ENCODE assay signal across 8 cellular contexts in genomic region chr3:152372633-152373032, GRCh38.
DNase-seq lines count a peak whose midpoint lies in the region; ATAC-seq and TF ChIP-seq lines count a peak whose summit lies in the region.
"Not testable (repeated sequence)": the region's sequence is repeated elsewhere in the genome, so short reads cannot be mapped to it uniquely, and the experiment has no call there.

No MANE protein-coding gene starts in this region.

- 100% methylated on average over 2 of the region's 6 CpGs for WGBS in esophagus muscularis mucosa

- H3K36me3 ChIP-seq in DOHH2 (ENCODE audit: control insufficient read depth, low read length) = peaks cover 40% of the 10 kb centered on the region
- H3K36me3 ChIP-seq in esophagus muscularis mucosa, gastrocnemius medialis, uterus: not testable (repeated sequence)

- H3K9me3 ChIP-seq in DOHH2 (ENCODE audit: control insufficient read depth, insufficient read depth, low read length); esophagus muscularis mucosa; gastrocnemius medialis; uterus: not testable (repeated sequence)

- not testable (repeated sequence) for H3K4me3 Mint-ChIP-seq in activated CD4-positive, alpha-beta T cell treated with anti-CD3 and anti-CD28 coated beads for 36 hours; activated T-helper 1 cell treated with anti-CD3 and anti-CD28 coated beads, Interleukin-12 subunit alpha, Interleukin-12 subunit beta, Interleukin-2, Interleukin-4 antibody, amounts not matched to agents 30 ng/mL and 10 ng/mL and 1 ng/mL, durations not matched to agents 14 hours and 24 hours and 36 hours; activated naive CD8-positive, alpha-beta T cell treated with anti-CD3 and anti-CD28 coated beads, Interleukin-2, amount 50 U/mL, for 24 hours
- H3K4me3 Mint-ChIP-seq in naive thymus-derived CD8-positive, alpha-beta T cell = peak overlapping the region in 8 of 10 donors; percentile 6 to 77 (median 44)

- 0 out of 2 replicates have a peak overlapping the region, but pooled peaks have one; percentile 13 for H3K4me3 ChIP-seq in DOHH2 (ENCODE audit: low read length)
- H3K4me3 ChIP-seq in esophagus muscularis mucosa, gastrocnemius medialis, uterus: not testable (repeated sequence)

- TF ChIP-seq POLR2A in esophagus muscularis mucosa (IDR thresholded peaks at IDR 0.05; ENCODE audit: low read depth); gastrocnemius medialis (IDR thresholded peaks at IDR 0.05); uterus (IDR thresholded peaks at IDR 0.05): not testable (repeated sequence)

- not testable (repeated sequence) for H3K9me2 ChIP-seq in DOHH2 (replicated peaks; ENCODE audit: control insufficient read depth, low read length)

- H3K79me2 ChIP-seq in DOHH2 (ENCODE audit: control insufficient read depth, low read length) = peaks cover 90% of the 10 kb centered on the region

- not testable (repeated sequence) for TF ChIP-seq CTCF in DOHH2 (IDR thresholded peaks at IDR 0.05; ENCODE audit: low read depth, low read length, poor library complexity, severe bottlenecking); esophagus muscularis mucosa (IDR thresholded peaks at IDR 0.05); gastrocnemius medialis (IDR thresholded peaks at IDR 0.05 in 4 of 5, conservative IDR thresholded peaks at IDR 0.05 in 1 of 5); uterus (IDR thresholded peaks at IDR 0.05)

- peaks cover 77% of the 10 kb centered on the region for H3K36me3 Mint-ChIP-seq in activated CD4-positive, alpha-beta T cell treated with anti-CD3 and anti-CD28 coated beads for 36 hours (ENCODE audit: low read depth)
- peaks cover 43% of the 10 kb centered on the region for H3K36me3 Mint-ChIP-seq in activated T-helper 1 cell treated with anti-CD3 and anti-CD28 coated beads, Interleukin-12 subunit alpha, Interleukin-12 subunit beta, Interleukin-2, Interleukin-4 antibody, amounts not matched to agents 30 ng/mL and 10 ng/mL and 1 ng/mL, durations not matched to agents 14 hours and 24 hours and 36 hours (ENCODE audit: low read depth)
- H3K36me3 Mint-ChIP-seq in activated naive CD8-positive, alpha-beta T cell treated with anti-CD3 and anti-CD28 coated beads, Interleukin-2, amount 50 U/mL, for 24 hours (ENCODE audit: low read depth) = peaks cover 55% of the 10 kb centered on the region
- H3K36me3 Mint-ChIP-seq in naive thymus-derived CD8-positive, alpha-beta T cell = peaks cover 12 to 84% (median 59%) of the 10 kb centered on the region in 3 donors

- H3K27ac ChIP-seq in DOHH2 (ENCODE audit: low read depth, low read length) (peak overlapping the region; percentile 96), esophagus muscularis mucosa (replicated peaks in 1 of 4) (peak overlapping the region; percentile 34 to 73 (median 42)), gastrocnemius medialis (peak overlapping the region; percentile 92 to 96 (median 94)), uterus (peak overlapping the region; percentile 24 to 61)

- POLR2A ChIA-PET in activated CD4-positive, alpha-beta T cell treated with anti-CD3 and anti-CD28 coated beads for 36 hours (lab: Charles Lee) = not testable (repeated sequence)
- POLR2A ChIA-PET in naive thymus-derived CD8-positive, alpha-beta T cell (lab: Charles Lee) = interaction anchor here (0.7 to 1.3 kb wide), 4 partner anchors 10 to 128 kb away, joined by 3 to 5 read pairs (median 4); no protein-coding TSS in a partner anchor

- not testable (repeated sequence) for H3K27me3 Mint-ChIP-seq in activated CD4-positive, alpha-beta T cell treated with anti-CD3 and anti-CD28 coated beads for 36 hours; activated T-helper 1 cell treated with anti-CD3 and anti-CD28 coated beads, Interleukin-12 subunit alpha, Interleukin-12 subunit beta, Interleukin-2, Interleukin-4 antibody, amounts not matched to agents 30 ng/mL and 10 ng/mL and 1 ng/mL, durations not matched to agents 14 hours and 24 hours and 36 hours (ENCODE audit: insufficient read depth); activated naive CD8-positive, alpha-beta T cell treated with anti-CD3 and anti-CD28 coated beads, Interleukin-2, amount 50 U/mL, for 24 hours; naive thymus-derived CD8-positive, alpha-beta T cell

- H4K20me1 ChIP-seq in DOHH2 (ENCODE audit: control insufficient read depth, insufficient read depth, low read depth, low read length) = not testable (repeated sequence)

- H3K4me1 ChIP-seq in DOHH2 (ENCODE audit: control insufficient read depth, low read length) = peaks cover 97% of the 10 kb centered on the region
- H3K4me1 ChIP-seq in esophagus muscularis mucosa = peaks cover 23 to 95% (median 86%) of the 10 kb centered on the region in 4 donors
- H3K4me1 ChIP-seq in gastrocnemius medialis = peaks cover 68 to 74% of the 10 kb centered on the region in 2 donors
- H3K4me1 ChIP-seq in uterus = not testable (repeated sequence)

- H3K9me3 Mint-ChIP-seq in activated CD4-positive, alpha-beta T cell treated with anti-CD3 and anti-CD28 coated beads for 36 hours (ENCODE audit: low read depth); activated T-helper 1 cell treated with anti-CD3 and anti-CD28 coated beads, Interleukin-12 subunit alpha, Interleukin-12 subunit beta, Interleukin-2, Interleukin-4 antibody, amounts not matched to agents 30 ng/mL and 10 ng/mL and 1 ng/mL, durations not matched to agents 14 hours and 24 hours and 36 hours; activated naive CD8-positive, alpha-beta T cell treated with anti-CD3 and anti-CD28 coated beads, Interleukin-2, amount 50 U/mL, for 24 hours: not testable (repeated sequence)
- H3K9me3 Mint-ChIP-seq in naive thymus-derived CD8-positive, alpha-beta T cell = peaks cover 0 to 13% (median 0%) of the 10 kb centered on the region in 9 donors

- not testable (repeated sequence) for H3K27me3 ChIP-seq in DOHH2 (ENCODE audit: control insufficient read depth, low read length); esophagus muscularis mucosa; gastrocnemius medialis; uterus

- peaks cover 83% of the 10 kb centered on the region for H3K4me1 Mint-ChIP-seq in activated CD4-positive, alpha-beta T cell treated with anti-CD3 and anti-CD28 coated beads for 36 hours
- peaks cover 67% of the 10 kb centered on the region for H3K4me1 Mint-ChIP-seq in activated T-helper 1 cell treated with anti-CD3 and anti-CD28 coated beads, Interleukin-12 subunit alpha, Interleukin-12 subunit beta, Interleukin-2, Interleukin-4 antibody, amounts not matched to agents 30 ng/mL and 10 ng/mL and 1 ng/mL, durations not matched to agents 14 hours and 24 hours and 36 hours (ENCODE audit: low read depth)
- peaks cover 88% of the 10 kb centered on the region for H3K4me1 Mint-ChIP-seq in activated naive CD8-positive, alpha-beta T cell treated with anti-CD3 and anti-CD28 coated beads, Interleukin-2, amount 50 U/mL, for 24 hours
- peaks cover 56 to 94% (median 83%) of the 10 kb centered on the region in 4 donors for H3K4me1 Mint-ChIP-seq in naive thymus-derived CD8-positive, alpha-beta T cell

- intact Hi-C loops in activated CD4-positive, alpha-beta T cell treated with anti-CD3 and anti-CD28 coated beads for 36 hours (cut with DNase I, micrococcal nuclease); activated T-helper 1 cell treated with anti-CD3 and anti-CD28 coated beads, Interleukin-12 subunit alpha, Interleukin-12 subunit beta, Interleukin-2, Interleukin-4 antibody, amounts not matched to agents 30 ng/mL and 10 ng/mL and 1 ng/mL, durations not matched to agents 14 hours and 24 hours and 36 hours (cut with micrococcal nuclease); esophagus muscularis mucosa (cut with DNase I); gastrocnemius medialis (cut with DNase I; ENCODE audit: low total_unique reads); uterus (cut with DNase I; ENCODE audit: low total_unique reads): not testable (repeated sequence)

- not testable (repeated sequence) for TF ChIP-seq EP300 in esophagus muscularis mucosa (IDR thresholded peaks at IDR 0.05)

- CTCF ChIA-PET in activated CD4-positive, alpha-beta T cell treated with anti-CD3 and anti-CD28 coated beads for 36 hours (lab: Charles Lee) = interaction anchor here (0.6 to 1.3 kb wide), 2 partner anchors 9 to 226 kb away, joined by 3 read pairs; no protein-coding TSS in a partner anchor

- in situ Hi-C loops in gastrocnemius medialis (cut with MboI; ENCODE audit: low sequenced_read_pairs in 4 of 4) = not testable (repeated sequence)

- not testable (repeated sequence) for DNase-seq in activated CD4-positive, alpha-beta T cell treated with anti-CD3 and anti-CD28 coated beads for 36 hours; activated T-helper 1 cell treated with anti-CD3 and anti-CD28 coated beads, Interleukin-12 subunit alpha, Interleukin-12 subunit beta, Interleukin-2, Interleukin-4 antibody, amounts not matched to agents 30 ng/mL and 10 ng/mL and 1 ng/mL, durations not matched to agents 14 hours and 24 hours and 36 hours (ENCODE audit: low spot score); activated naive CD8-positive, alpha-beta T cell treated with anti-CD3 and anti-CD28 coated beads, Interleukin-2, amount 50 U/mL, for 24 hours; esophagus muscularis mucosa (ENCODE audit: extremely low spot score); naive thymus-derived CD8-positive, alpha-beta T cell; gastrocnemius medialis; uterus

- peak overlapping the region; percentile 56 for H3K4me2 ChIP-seq in DOHH2 (ENCODE audit: low read length)

- not testable (repeated sequence) for ATAC-seq in activated CD4-positive, alpha-beta T cell treated with anti-CD3 and anti-CD28 coated beads for 36 hours; activated naive CD8-positive, alpha-beta T cell treated with anti-CD3 and anti-CD28 coated beads, Interleukin-2, amount 50 U/mL, for 24 hours; naive thymus-derived CD8-positive, alpha-beta T cell; gastrocnemius medialis

- peaks cover 41% of the 10 kb centered on the region for H3F3A ChIP-seq in DOHH2 (ENCODE audit: control insufficient read depth, insufficient read depth)

- H3K27ac Mint-ChIP-seq in activated CD4-positive, alpha-beta T cell treated with anti-CD3 and anti-CD28 coated beads for 36 hours = peak overlapping the region; percentile 81
- H3K27ac Mint-ChIP-seq in activated T-helper 1 cell treated with anti-CD3 and anti-CD28 coated beads, Interleukin-12 subunit alpha, Interleukin-12 subunit beta, Interleukin-2, Interleukin-4 antibody, amounts not matched to agents 30 ng/mL and 10 ng/mL and 1 ng/mL, durations not matched to agents 14 hours and 24 hours and 36 hours = peak overlapping the region; percentile 32
- peak overlapping the region; percentile 69 for H3K27ac Mint-ChIP-seq in activated naive CD8-positive, alpha-beta T cell treated with anti-CD3 and anti-CD28 coated beads, Interleukin-2, amount 50 U/mL, for 24 hours
- peak overlapping the region in 9 of 10 donors; percentile 20 to 92 (median 74) for H3K27ac Mint-ChIP-seq in naive thymus-derived CD8-positive, alpha-beta T cell

Comparison
In these comparisons a context has a peak if more than half of its experiments do, and no peak if none do; other contexts are left out.
1. H3K27ac ChIP-seq: peak in every context shown above with its lines; median percentile 96 in DOHH2; 94 in gastrocnemius medialis; 42 in uterus; 42 in esophagus muscularis mucosa.